11 cellular contexts compared by ENCODE assay signal in the genomic region with DNA sequence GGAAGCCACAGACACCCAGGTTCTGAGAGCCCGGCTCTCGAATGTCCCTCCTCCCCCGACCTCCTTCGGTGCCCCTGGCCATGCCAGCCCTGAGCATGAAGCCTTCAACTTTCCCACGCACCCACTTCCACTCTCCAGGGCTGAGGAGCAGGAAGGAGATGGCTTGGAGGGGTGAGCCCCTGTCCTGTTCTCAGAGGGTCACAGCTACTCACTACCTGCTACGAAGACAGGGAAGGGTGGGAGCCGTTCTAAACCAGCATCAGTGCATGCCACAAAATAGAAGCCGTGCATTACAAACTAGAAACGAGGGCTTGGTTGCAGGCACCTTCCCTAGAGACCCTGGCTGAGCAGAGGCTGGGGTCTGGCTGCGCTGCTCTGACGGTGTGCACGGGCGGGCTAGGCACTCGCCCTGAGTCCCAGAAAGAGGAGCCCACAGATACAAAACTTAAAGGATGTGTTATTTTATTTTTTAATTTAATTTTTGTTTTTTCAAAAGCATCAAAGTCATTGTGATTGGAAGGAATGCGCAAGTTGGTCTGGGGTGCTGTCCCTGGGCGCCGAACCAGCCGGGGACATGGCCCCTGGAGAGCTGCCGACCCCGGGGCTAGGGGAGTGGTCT. TPM values are rescaled to one million over a fixed set of nuclear protein-coding genes. Genes with fewer than 3 reads are reported as not detected.
DNase-seq lines count a peak whose midpoint lies in the region; ATAC-seq and TF ChIP-seq lines count a peak whose summit lies in the region.
"Had no signal": no experiment of that assay in that cellular context is flagged by ENCODE, and none has a peak within 500 bp of the region (broad histone marks: within the 10 kb centered on the region; RNA-seq: fewer than 3 reads in every experiment).

No MANE protein-coding gene starts in this region.

- H2AFZ ChIP-seq in OCI-LY7 (ENCODE audit: low read length) = no peak overlapping the region; the same call in 1 of the 2 replicates

- CTCF ChIA-PET in WTC11 (lab: Charles Lee) (interaction anchor here (0.6 to 5.5 kb wide), 40 partner anchors 14 to 469 kb away, joined by 3 to 271 read pairs (median 8); a partner anchor contains a TSS), OCI-LY7 (lab: Charles Lee; ENCODE audit: unreplicated experiment) (interaction anchor here (0.7 to 2.1 kb wide), 2 partner anchors 40 to 140 kb away, joined by 3 to 27 read pairs; no protein-coding TSS in a partner anchor)

- H3K9me3 ChIP-seq in right lobe of liver (no peaks in the 10 kb centered on the region), OCI-LY7 (ENCODE audit: low read length) (no peaks in the 10 kb centered on the region)
- H3K9me3 ChIP-seq: ascending aorta had no signal

- H3K27me3 ChIP-seq in right lobe of liver = no peaks in the 10 kb centered on the region
- H3K27me3 ChIP-seq: ascending aorta had no signal

- no peak for ATAC-seq in activated T-cell treated with anti-CD3 and anti-CD28 coated beads, Interleukin-2, amount 50 U/mL, for 4 hours
- ATAC-seq in WTC11 = no peak
- no peak for ATAC-seq in right lobe of liver
- ATAC-seq in stimulated activated naive B cell treated with anti-CD40 and anti-IgM and Interleukin-4, amounts not matched to agents 10 μg/mL and 1 μg/mL and 100 μg/mL, for 72 hours (replicated peaks) = no peak
- no peak for ATAC-seq in HG02981 (IDR thresholded peaks at IDR 0.05; ENCODE audit: unreplicated experiment)

- DNase-seq in activated T-cell treated with anti-CD3 and anti-CD28 coated beads, Interleukin-2, amount 50 U/mL, for 4 hours = no peak
- DNase-seq in activated T-cell treated with anti-CD3 and anti-CD28 coated beads for 4 hours (no peak), WTC11 (ENCODE audit: low spot score) (no peak), right lobe of liver (no peak), NCI-H2227 treated with DMSO at 0.1 percent for 48 hours (lab: John Stamatoyannopoulos, UW) (no peak), OCI-LY7 (ENCODE audit: low spot score) (no peak)
- DNase-seq in stimulated activated naive B cell treated with anti-CD40 and anti-IgM and Interleukin-4, amounts not matched to agents 10 μg/mL and 1 μg/mL and 100 μg/mL, for 72 hours = no peak

- H3K36me3 ChIP-seq in right lobe of liver (no peaks in the 10 kb centered on the region), OCI-LY7 (ENCODE audit: insufficient read depth, low read length) (no peaks in the 10 kb centered on the region)
- H3K36me3 ChIP-seq: ascending aorta had no signal

- no peaks in the 10 kb centered on the region for H3K79me2 ChIP-seq in OCI-LY7 (ENCODE audit: insufficient read depth, low read depth, low read length)

- H3K36me3 Mint-ChIP-seq in activated T-cell treated with anti-CD3 and anti-CD28 coated beads, Interleukin-2, amount 50 U/mL, for 4 hours (ENCODE audit: insufficient read depth) = no peaks in the 10 kb centered on the region
- no peaks in the 10 kb centered on the region for H3K36me3 Mint-ChIP-seq in WTC11
- no peaks in the 10 kb centered on the region for H3K36me3 Mint-ChIP-seq in stimulated activated naive B cell treated with anti-CD40 and anti-IgM and Interleukin-4, amounts not matched to agents 10 μg/mL and 1 μg/mL and 100 μg/mL, for 72 hours

- intact Hi-C loops in right lobe of liver (cut with DNase I) (loop anchor here in 1 of 2 donors (5.0 kb wide), 1 partner anchor 41 kb away; no protein-coding TSS in a partner anchor), OCI-LY7 (cut with micrococcal nuclease; ENCODE audit: unreplicated experiment) (loop anchor here (5.0 to 10.0 kb wide), 3 partner anchors 41 to 459 kb away; no protein-coding TSS in a partner anchor)

- H3K27ac ChIP-seq in right lobe of liver (peak overlapping the region; percentile 78 to 90 (median 90)), OCI-LY7 (ENCODE audit: low read depth, low read length, poor library complexity, severe bottlenecking) (no peak overlapping the region)

- POLR2A ChIA-PET in WTC11 (lab: Charles Lee) (no interaction called here), OCI-LY7 (lab: Charles Lee) (no interaction called here)

- no peaks in the 10 kb centered on the region for H4K20me1 ChIP-seq in OCI-LY7 (ENCODE audit: insufficient read depth, low read length)

- H3K4me1 ChIP-seq in right lobe of liver (peaks cover 0 to 42% (median 18%) of the 10 kb centered on the region in 4 donors), OCI-LY7 (ENCODE audit: insufficient read depth, low read length, poor library complexity, severe bottlenecking) (no peaks in the 10 kb centered on the region)

- H3K27ac Mint-ChIP-seq in WTC11 = no peak overlapping the region; the same call in 1 of the 2 replicates
- no peak overlapping the region for H3K27ac Mint-ChIP-seq in stimulated activated naive B cell treated with anti-CD40 and anti-IgM and Interleukin-4, amounts not matched to agents 10 μg/mL and 1 μg/mL and 100 μg/mL, for 72 hours

- H3K4me3 ChIP-seq in right lobe of liver = peak overlapping the region in 1 of 3 donors; percentile 26
- H3K4me3 ChIP-seq in OCI-LY7 (ENCODE audit: low read depth, low read length, poor library complexity, severe bottlenecking) = no peak overlapping the region

- H3K4me3 Mint-ChIP-seq in activated T-cell treated with anti-CD3 and anti-CD28 coated beads, Interleukin-2, amount 50 U/mL, for 4 hours = peak overlapping the region; percentile 69
- H3K4me3 Mint-ChIP-seq in WTC11 = peak overlapping the region; percentile 71
- peak overlapping the region; percentile 74 to 87 for H3K4me3 Mint-ChIP-seq in stimulated activated naive B cell treated with anti-CD40 and anti-IgM and Interleukin-4, amounts not matched to agents 10 μg/mL and 1 μg/mL and 100 μg/mL, for 72 hours

- peaks cover 45% of the 10 kb centered on the region for H3K27me3 Mint-ChIP-seq in activated T-cell treated with anti-CD3 and anti-CD28 coated beads, Interleukin-2, amount 50 U/mL, for 4 hours (ENCODE audit: low read depth)
- peaks cover 16% of the 10 kb centered on the region for H3K27me3 Mint-ChIP-seq in WTC11 (ENCODE audit: low read depth)
- H3K27me3 Mint-ChIP-seq in stimulated activated naive B cell treated with anti-CD40 and anti-IgM and Interleukin-4, amounts not matched to agents 10 μg/mL and 1 μg/mL and 100 μg/mL, for 72 hours = peaks cover 73 to 84% of the 10 kb centered on the region in 2 donors

- H3K9me3 Mint-ChIP-seq in activated T-cell treated with anti-CD3 and anti-CD28 coated beads, Interleukin-2, amount 50 U/mL, for 4 hours = no peaks in the 10 kb centered on the region
- H3K9me3 Mint-ChIP-seq in WTC11 = peaks cover 10% of the 10 kb centered on the region; the same call in 1 of the 2 replicates
- peaks cover 0 to 2% of the 10 kb centered on the region in 2 donors for H3K9me3 Mint-ChIP-seq in stimulated activated naive B cell treated with anti-CD40 and anti-IgM and Interleukin-4, amounts not matched to agents 10 μg/mL and 1 μg/mL and 100 μg/mL, for 72 hours

- H3K4me1 Mint-ChIP-seq in activated T-cell treated with anti-CD3 and anti-CD28 coated beads, Interleukin-2, amount 50 U/mL, for 4 hours (ENCODE audit: low read depth) = peaks cover 7% of the 10 kb centered on the region
- H3K4me1 Mint-ChIP-seq in WTC11 = peaks cover 3% of the 10 kb centered on the region
- H3K4me1 Mint-ChIP-seq in stimulated activated naive B cell treated with anti-CD40 and anti-IgM and Interleukin-4, amounts not matched to agents 10 μg/mL and 1 μg/mL and 100 μg/mL, for 72 hours = peaks cover 9 to 12% of the 10 kb centered on the region in 2 donors

- no peak for TF ChIP-seq POLR2A in right lobe of liver (IDR thresholded peaks at IDR 0.05)

- no peaks in the 10 kb centered on the region for H3K9me2 ChIP-seq in OCI-LY7 (ENCODE audit: insufficient read depth, low read length)

- WGBS in right lobe of liver (ENCODE audit: insufficient coverage, low coverage, low lambda C conversion rate, missing lambda C conversion rate) = 9% methylated on average over 13 of the region's 20 CpGs

- no peak overlapping the region for H3K4me2 ChIP-seq in OCI-LY7 (ENCODE audit: low read length)

- no peak for TF ChIP-seq CTCF in WTC11 (IDR thresholded peaks at IDR 0.05)
- no peak for TF ChIP-seq CTCF in right lobe of liver (IDR thresholded peaks at IDR 0.05)
- no peak for TF ChIP-seq CTCF in OCI-LY7 (conservative IDR thresholded peaks at IDR 0.05; ENCODE audit: low read length)

- BruUV-seq in OCI-LY7 (replicated peaks; lab: Mats Ljungman, UMichigan) = no TSS peak

TF ChIP-seq in WTC11, 78 proteins besides CTCF, POLR2A, EP300 and RAD21:
- TF ChIP-seq ZNF423 (CRISPR knock-in tag; IDR thresholded peaks at IDR 0.05) (peak; percentile 67; the same call in 1 of the 2 replicates), ZBTB21 (CRISPR knock-in tag; IDR thresholded peaks at IDR 0.05; ENCODE audit: borderline replicate concordance) (no peak)

RNA-seq across cellular contexts. Expression of a gene that starts 4.2 kb away (rescaled TPM):
- total RNA-seq in activated T-cell treated with anti-CD3 and anti-CD28 coated beads, Interleukin-2, amount 50 U/mL, for 4 hours = not detected
- total RNA-seq in WTC11 (2021) = 0.35 TPM in 1 of 3 replicates, not detected in the others
- total RNA-seq in right lobe of liver = 1 to 10 TPM in 3 of 6 experiments, under 1 TPM in 2, not detected in 1; 0.79 to 1.5 (median 1.2) TPM
- total RNA-seq in OCI-LY7 (2014; rRNA removed; shearing (Covaris generic)) = not detected in 2 replicates
- total RNA-seq in OCI-LY7 (2022) = not detected in 2 replicates
- total RNA-seq: ascending aorta, dermis blood vessel endothelial cell, fibroblast of lung had no signal

RNA-seq across cellular contexts. Expression of a gene that starts 57.6 kb away (rescaled TPM):
- total RNA-seq in activated T-cell treated with anti-CD3 and anti-CD28 coated beads, Interleukin-2, amount 50 U/mL, for 4 hours = under 1 TPM; 0.33 to 0.53 (median 0.33) TPM
- total RNA-seq in WTC11 (2021) (0.80 to 1.7 TPM (median 1.3 TPM) in 3 replicates), right lobe of liver (10 to 100 TPM in 1 of 6 experiments, 1 to 10 TPM in 5; 1.3 to 11.4 (median 6.7) TPM), OCI-LY7 (2022) (0.30 and 1.2 TPM in 2 replicates)
- total RNA-seq in OCI-LY7 (2014; rRNA removed; shearing (Covaris generic)) = 0.05 and 0.38 TPM in 2 replicates
